ENCODE assay signal across 35 cellular contexts in the genomic region with DNA sequence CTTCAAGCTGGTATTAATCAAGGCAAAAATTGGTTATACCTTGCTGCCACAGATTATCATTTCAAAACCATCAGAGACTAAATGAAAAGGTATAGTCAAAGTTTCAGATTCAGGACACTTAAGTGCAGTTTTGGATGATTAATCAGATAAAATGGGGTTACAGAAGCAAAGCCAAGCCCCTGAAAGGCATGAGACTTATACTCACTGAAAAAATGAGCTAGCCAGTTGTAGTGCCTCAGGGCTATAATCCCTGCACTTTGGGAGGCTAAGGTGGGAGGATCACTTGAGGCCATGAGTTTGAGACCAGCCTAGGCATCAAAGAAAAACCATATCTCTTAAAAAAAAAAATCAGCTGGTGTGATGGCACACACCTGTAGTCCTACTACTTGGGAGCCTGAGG.
"Had no signal": no experiment of that assay in that cellular context is flagged by ENCODE, and none has a peak within 500 bp of the region (broad histone marks: within the 10 kb centered on the region; RNA-seq: fewer than 3 reads in every experiment).

No MANE protein-coding gene starts in this region.

- H3K36me3 ChIP-seq: MG63 had no signal

- H3K4me3 ChIP-seq: MG63 had no signal

- DNase-seq: Karpas-422, Kasumi-1, MG63, MM.1S, MV-4-11, NCI-H1048, NCI-H1092, NCI-H1092 treated with DMSO at 0.1 percent for 48 hours, NCI-H1105, NCI-H1105 treated with DMSO at 0.1 percent for 48 hours, NCI-H1417, NCI-H1417 treated with DMSO at 0.1 percent for 48 hours, NCI-H1436, NCI-H1436 treated with DMSO at 0.1 percent for 48 hours, NCI-H146, NCI-H1694, NCI-H1694 treated with DMSO at 0.1 percent for 48 hours, NCI-H187, NCI-H187 treated with DMSO at 0.1 percent for 48 hours, NCI-H1930, NCI-H2029, NCI-H2029 treated with DMSO at 0.1 percent for 48 hours, NCI-H2081, NCI-H2081 treated with DMSO at 0.1 percent for 48 hours, NCI-H2107, NCI-H2171, NCI-H2171 treated with DMSO at 0.1 percent for 48 hours, NCI-H2227 treated with DMSO at 0.1 percent for 48 hours, NCI-H226, NCI-H345, NCI-H446, NCI-H446 treated with DMSO at 0.1 percent for 48 hours, NCI-H510A, NCI-H510A treated with DMSO at 0.1 percent for 48 hours, NCI-H524 had no signal

- H3K27me3 ChIP-seq: MG63 had no signal

- H3K9me3 ChIP-seq: MG63 had no signal
